Comparison of ENCODE assay signal across 8 cellular contexts in genomic region chr1:119647228-119647733, GRCh38. TPM values are rescaled to one million over a fixed set of nuclear protein-coding genes. Genes with fewer than 3 reads are reported as not detected.
DNase-seq lines count a peak whose midpoint lies in the region; ATAC-seq, FAIRE-seq and TF ChIP-seq lines count a peak whose summit lies in the region.

No MANE protein-coding gene starts in this region.

- 0% methylated on average over 13 of the region's 18 CpGs for WGBS in HepG2 (ENCODE audit: low lambda C conversion rate)
- WGBS in thyroid gland, 2 donors = 1 to 7% methylated on average over 13 to 18 of the region's 18 CpGs

- CTCF ChIA-PET in AG04450 (lab: Charles Lee) = interaction anchor here (1.1 to 7.3 kb wide), 11 partner anchors 8 to 33 kb away, joined by 3 to 57 read pairs (median 12); no protein-coding TSS in a partner anchor
- CTCF ChIA-PET in HepG2 (lab: Yijun Ruan, JAX; ENCODE audit: low intra/inter-chr PET ratio, low total read pairs) = interaction anchor here (1.3 to 1.4 kb wide), 2 partner anchors 28 to 33 kb away, joined by 3 to 9 read pairs; no protein-coding TSS in a partner anchor

- no peak; the same call in 1 of the 2 replicates for TF ChIP-seq RAD21 in HepG2 (CRISPR knock-in tag; IDR thresholded peaks at IDR 0.05)

- intact Hi-C loops in HepG2 (cut with micrococcal nuclease; ENCODE audit: unreplicated experiment) = loop anchor here (1.0 to 2.0 kb wide), 2 partner anchors 16 to 34 kb away; no protein-coding TSS in a partner anchor
- intact Hi-C loops in thyroid gland (cut with DNase I) = no loop called here

- no peak for DNase-seq in AG04450 (ENCODE audit: low read depth, low spot score)
- DNase-seq in HFF-Myc (ENCODE audit: extremely low read depth, low read depth) = no peak
- peak; percentile 15 for DNase-seq in astrocyte of the spinal cord (ENCODE audit: low read depth, low spot score)
- no peak for DNase-seq in HepG2 (ENCODE audit: low spot score)
- DNase-seq in thyroid gland = peak in 1 of 2 donors; percentile 19
- DNase-seq in iPS-NIHi7 (ENCODE audit: extremely low spot score) = no peak
- no peak for DNase-seq in NCI-H2107 treated with DMSO at 0.1 percent for 48 hours (lab: John Stamatoyannopoulos, UW; ENCODE audit: unreplicated experiment)

- H3K27ac ChIP-seq in AG04450 (ENCODE audit: low read depth, low read length) (peak overlapping the region; percentile 87), HepG2 (ENCODE audit: extremely low read length, insufficient read depth, low read length) (peak overlapping the region; percentile 76), thyroid gland (peak overlapping the region in 2 of 3 donors; percentile 86 to 94)

- H3K27me3 ChIP-seq in AG04450 (ENCODE audit: control insufficient read depth, insufficient read depth, low read length) (peaks cover 4% of the 10 kb centered on the region), HepG2 (ENCODE audit: control insufficient read depth in 1 of 2, insufficient read depth in 2 of 2, low read length in 2 of 2) (peaks cover 0 to 18% of the 10 kb centered on the region in 2 experiments; a peak in 2 of 5 replicates), thyroid gland (no peaks in the 10 kb centered on the region)

- H3K79me2 ChIP-seq in HepG2 (ENCODE audit: insufficient read depth, low read length) = peaks cover 47% of the 10 kb centered on the region

- TF ChIP-seq CTCF in AG04450 (IDR thresholded peaks at IDR 0.05; ENCODE audit: low read depth, low read length) = no peak
- TF ChIP-seq CTCF in HFF-Myc (IDR thresholded peaks at IDR 0.05; ENCODE audit: low read depth, low read length, missing control alignments) = no peak
- TF ChIP-seq CTCF in astrocyte of the spinal cord (IDR thresholded peaks at IDR 0.05; ENCODE audit: low read depth, low read length) = no peak
- TF ChIP-seq CTCF in HepG2 (CRISPR knock-in tag; IDR thresholded peaks at IDR 0.05) = no peak; the same call in 1 of the 2 replicates
- peak in 1 of 6 experiments; percentile 1 for TF ChIP-seq CTCF in thyroid gland (IDR thresholded peaks at IDR 0.05)

- no TSS peak for BruUV-seq in HepG2 (replicated peaks; lab: Mats Ljungman, UMichigan)

- TF ChIP-seq EP300 in HepG2 (IDR thresholded peaks at IDR 0.05; ENCODE audit: low read depth in 2 of 2, low read length in 2 of 2) (no peak), HepG2 (CRISPR knock-in tag; IDR thresholded peaks at IDR 0.05; ENCODE audit: borderline replicate concordance) (no peak)

- H4K20me1 ChIP-seq in HepG2 (ENCODE audit: insufficient read depth, low read length) = no peaks in the 10 kb centered on the region

- no peak overlapping the region for H2AFZ ChIP-seq in HepG2 (ENCODE audit: low read length)

- POLR2A ChIA-PET in AG04450 (lab: Yijun Ruan, JAX) = interaction anchor here (0.5 to 2.7 kb wide), 7 partner anchors 12 to 96 kb away, joined by 3 to 17 read pairs (median 11); partner anchors contain the start of gene PHGDH
- POLR2A ChIA-PET in HepG2 (lab: Yijun Ruan, JAX) = interaction anchor here (1.3 to 2.7 kb wide), 9 partner anchors 8 to 120 kb away, joined by 4 to 25 read pairs (median 9); partner anchors contain the start of gene PHGDH

- no peak for TF ChIP-seq POLR2A in HepG2 (IDR thresholded peaks at IDR 0.05; ENCODE audit: insufficient read depth in 1 of 2, low read depth in 2 of 2, low read length in 2 of 2)
- no peak for TF ChIP-seq POLR2A in thyroid gland (IDR thresholded peaks at IDR 0.05)

- peak overlapping the region; percentile 79 for H3K9ac ChIP-seq in HepG2 (ENCODE audit: insufficient read depth, low read depth, low read length)

- H3K4me1 ChIP-seq in HepG2 (ENCODE audit: insufficient read depth, low read length) = peaks cover 43% of the 10 kb centered on the region
- peaks cover 26 to 34% of the 10 kb centered on the region in 2 donors for H3K4me1 ChIP-seq in thyroid gland

- ATAC-seq in HepG2 = peak; percentile 20
- no peak for ATAC-seq in GM21619 (IDR thresholded peaks at IDR 0.05; ENCODE audit: unreplicated experiment)

- in situ Hi-C loops in astrocyte of the spinal cord (cut with HindIII; ENCODE audit: low sequenced_read_pairs) = no loop called here
- in situ Hi-C loops in HepG2 (cut with HindIII; ENCODE audit: extremely low pct_ligation_motif_present, low pct_unique_long_range_greater_than_20kb) = no loop called here

- no peak for FAIRE-seq in HepG2 (lab: Jason Lieb, UNC)

- H3K9me3 ChIP-seq in AG04450 (ENCODE audit: control insufficient read depth, insufficient read depth, low read length) = no peaks in the 10 kb centered on the region; the same call in 1 of the 2 replicates
- no peaks in the 10 kb centered on the region for H3K9me3 ChIP-seq in HepG2 (ENCODE audit: low read length)
- H3K9me3 ChIP-seq in thyroid gland = no peaks in the 10 kb centered on the region

- peak overlapping the region; percentile 89 for H3K4me2 ChIP-seq in HepG2 (ENCODE audit: low read depth, low read length)

- peak overlapping the region; percentile 98 for H3K4me3 ChIP-seq in AG04450 (ENCODE audit: low read depth, low read length)
- peak overlapping the region; percentile 79 for H3K4me3 ChIP-seq in HFF-Myc (replicated peaks; ENCODE audit: low read depth, low read length)
- peak overlapping the region; percentile 93 for H3K4me3 ChIP-seq in astrocyte of the spinal cord (ENCODE audit: low read depth, low read length)
- peak overlapping the region; percentile 74 to 98 (median 97) for H3K4me3 ChIP-seq in HepG2 (replicated peaks in 1 of 3; ENCODE audit: insufficient read depth in 1 of 3, low read depth in 2 of 3, low read length in 3 of 3)
- H3K4me3 ChIP-seq in thyroid gland (replicated peaks in 1 of 3) = peak overlapping the region; percentile 84 to 97 (median 92)

- H3K36me3 ChIP-seq in HepG2 (replicated peaks in 1 of 2; ENCODE audit: control insufficient read depth in 1 of 2, insufficient read depth in 2 of 2, low read length in 2 of 2) (no peaks in the 10 kb centered on the region), thyroid gland (no peaks in the 10 kb centered on the region)

TF ChIP-seq in HepG2, 621 proteins besides CTCF, POLR2A, EP300 and RAD21 (continues in another document):
- TF ChIP-seq PRPF4 (IDR thresholded peaks at IDR 0.05; ENCODE audit: low read depth, low read length, poor library complexity, severe bottlenecking) (no peak), SAP130 (CRISPR knock-in tag; IDR thresholded peaks at IDR 0.05; ENCODE audit: low read depth) (peak; percentile 31; the same call in 1 of the 2 replicates), SCMH1 (CRISPR knock-in tag; IDR thresholded peaks at IDR 0.05; ENCODE audit: borderline replicate concordance) (no peak), ZNF543 (CRISPR knock-in tag; IDR thresholded peaks at IDR 0.05) (peak; percentile 15; the same call in 1 of the 2 replicates), MYC (CRISPR knock-in tag; IDR thresholded peaks at IDR 0.05; ENCODE audit: borderline replicate concordance) (peak; percentile 43; the same call in 1 of the 2 replicates), FOXO4 (CRISPR knock-in tag; conservative IDR thresholded peaks at IDR 0.05) (0 out of 2 replicates have a peak, but pooled peaks have one; percentile 64), ZNF510 (CRISPR knock-in tag; IDR thresholded peaks at IDR 0.05; ENCODE audit: low read depth) (0 out of 2 replicates have a peak, but pooled peaks have one; percentile 4), HDAC1 (CRISPR knock-in tag; IDR thresholded peaks at IDR 0.05) (peak; percentile 49), AKAP8 (CRISPR knock-in tag; IDR thresholded peaks at IDR 0.05) (0 out of 2 replicates have a peak, but pooled peaks have one; percentile 24), SNAI1 (CRISPR knock-in tag; IDR thresholded peaks at IDR 0.05; ENCODE audit: borderline replicate concordance) (no peak), ZNF567 (CRISPR knock-in tag; IDR thresholded peaks at IDR 0.05; ENCODE audit: borderline replicate concordance) (peak; percentile 6; the same call in 1 of the 2 replicates), NRL (CRISPR knock-in tag; IDR thresholded peaks at IDR 0.05; ENCODE audit: borderline replicate concordance) (peak; percentile 37; the same call in 1 of the 2 replicates)

RNA-seq across cellular contexts. Expression of gene ZNF697, which starts 0.8 kb away (rescaled TPM):
- 11.6 and 12.9 TPM in 2 replicates for polyA plus RNA-seq in AG04450 (2011; rRNA removed)
- polyA minus RNA-seq in AG04450 (2011; rRNA and poly(A)+ RNA removed) = 14.1 and 21.9 TPM in 2 replicates
- 7.1 and 7.3 TPM in 2 replicates for total RNA-seq in HepG2 (2016; rRNA removed; fragmentation: Illumina TruSeq; extraction: Trizol)
- total RNA-seq in HepG2 (2016; cell fraction: cytosol; rRNA removed; fragmentation: Illumina TruSeq; extraction: Trizol; ENCODE audit: low read depth) = 0.62 and 0.71 TPM in 2 replicates
- total RNA-seq in HepG2 (2016; cell fraction: insoluble cytoplasmic fraction; rRNA removed; fragmentation: Illumina TruSeq; extraction: Trizol) = 6.7 and 7.7 TPM in 2 replicates
- 2.9 and 3.1 TPM in 2 replicates for total RNA-seq in HepG2 (2016; cell fraction: membrane; rRNA removed; fragmentation: Illumina TruSeq; extraction: Trizol)
- 6.0 and 6.7 TPM in 2 replicates for total RNA-seq in HepG2 (2016; cell fraction: nucleus; rRNA removed; fragmentation: Illumina TruSeq; extraction: Trizol)
- 2.3 and 2.5 TPM in 2 replicates for polyA plus RNA-seq in HepG2 (2011; rRNA removed)
- 1.6 and 1.9 TPM in 2 replicates for polyA plus RNA-seq in HepG2 (2011; cell fraction: cytosol; rRNA removed)
- 4.2 and 4.6 TPM in 2 replicates for polyA plus RNA-seq in HepG2 (2011; cell fraction: nucleus; rRNA removed)
- 3.8 and 4.2 TPM in 2 replicates for polyA plus RNA-seq in HepG2 (2012)
- polyA plus RNA-seq in HepG2 (2016; cell fraction: cytosol; fragmentation: Illumina TruSeq; extraction: Trizol; ENCODE audit: low read depth) = 0.28 and 0.36 TPM in 2 replicates
- polyA plus RNA-seq in HepG2 (2016; cell fraction: insoluble cytoplasmic fraction; fragmentation: Illumina TruSeq; extraction: Trizol; ENCODE audit: low read depth) = 6.6 and 6.9 TPM in 2 replicates
- polyA plus RNA-seq in HepG2 (2016; cell fraction: membrane; fragmentation: Illumina TruSeq; extraction: Trizol; ENCODE audit: low read depth) = 1.2 and 1.4 TPM in 2 replicates
- 8.0 and 9.2 TPM in 2 replicates for polyA plus RNA-seq in HepG2 (2016; cell fraction: nucleus; fragmentation: Illumina TruSeq; extraction: Trizol; ENCODE audit: insufficient read depth, low read depth)
- polyA minus RNA-seq in HepG2 (2011; rRNA and poly(A)+ RNA removed; ENCODE audit: low replicate concordance) = 2.2 and 6.9 TPM in 2 replicates
- 5.0 and 5.1 TPM in 2 replicates for polyA minus RNA-seq in HepG2 (2011; cell fraction: cytosol; rRNA and poly(A)+ RNA removed)
- polyA minus RNA-seq in HepG2 (2011; cell fraction: nucleus; rRNA and poly(A)+ RNA removed) = 13.9 and 14.8 TPM in 2 replicates
- total RNA-seq in thyroid gland = 10 to 100 TPM; 10.8 to 17.9 (median 11.9) TPM
